ENCODE assay signal across 36 cellular contexts in the genomic region with DNA sequence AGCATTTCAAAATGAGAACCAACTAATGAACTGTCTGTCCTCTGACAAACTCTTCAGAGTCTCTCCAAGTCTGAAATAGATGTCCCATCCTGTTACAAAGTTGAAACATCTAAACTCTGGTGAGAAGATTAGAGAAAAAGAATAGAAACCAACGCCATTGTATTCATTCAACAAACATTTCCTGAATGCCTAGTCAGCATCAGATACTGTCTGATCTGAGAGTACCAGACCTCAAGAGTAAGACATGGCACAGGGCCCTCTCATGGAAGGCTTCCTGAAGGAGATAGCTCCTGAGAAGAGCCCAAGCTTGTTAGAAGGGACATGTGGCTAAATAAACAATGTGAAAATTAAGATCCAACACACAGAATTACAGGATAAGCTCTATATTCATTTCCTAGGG.
"Had no signal": no experiment of that assay in that cellular context is flagged by ENCODE, and none has a peak within 500 bp of the region (broad histone marks: within the 10 kb centered on the region; RNA-seq: fewer than 3 reads in every experiment).

No MANE protein-coding gene starts in this region.

- H3K36me3 ChIP-seq: adrenal gland, ascending aorta, brain microvascular endothelial cell, breast epithelium, cardiac muscle cell had no signal

- H3K27ac ChIP-seq: adrenal gland, ascending aorta, body of pancreas, brain microvascular endothelial cell, cardiac muscle cell had no signal

- H3K27me3 Mint-ChIP-seq: activated naive CD4-positive, alpha-beta T cell treated with anti-CD3 and anti-CD28 coated beads, Interleukin-2, amount 10 ng/mL, durations not matched to agents 7 days and 5 days; activated naive CD4-positive, alpha-beta T cell treated with anti-CD3 and anti-CD28 coated beads, Interleukin-2, amount 50 U/mL, for 24 hours; activated naive CD8-positive, alpha-beta T cell treated with anti-CD3 and anti-CD28 coated beads, Interleukin-2, amount 10 ng/mL, durations not matched to agents 7 days and 5 days; activated naive CD8-positive, alpha-beta T cell treated with anti-CD3 and anti-CD28 coated beads, Interleukin-2, amount 50 U/mL, for 24 hours; activated T-cell treated with anti-CD3 and anti-CD28 coated beads, Interleukin-2, amount 50 U/mL, for 24 hours; activated T-helper 17 cell treated with anti-CD3 and anti-CD28 coated beads, Interleukin-2, amount 50 U/mL, for 72 hours; brain; central memory CD8-positive, alpha-beta T cell had no signal

- H3K9me3 Mint-ChIP-seq: activated naive CD4-positive, alpha-beta T cell treated with anti-CD3 and anti-CD28 coated beads for 36 hours; activated naive CD4-positive, alpha-beta T cell treated with anti-CD3 and anti-CD28 coated beads, Interleukin-2, amount 10 ng/mL, durations not matched to agents 7 days and 5 days; activated naive CD4-positive, alpha-beta T cell treated with anti-CD3 and anti-CD28 coated beads, Interleukin-2, amount 50 U/mL, for 24 hours; activated naive CD4-positive, alpha-beta T cell treated with anti-CD3 and anti-CD28 coated beads, Interleukin-2, amount 50 U/mL, for 72 hours; activated naive CD8-positive, alpha-beta T cell treated with anti-CD3 and anti-CD28 coated beads, Interleukin-2, amount 10 ng/mL, durations not matched to agents 7 days and 5 days; activated naive CD8-positive, alpha-beta T cell treated with anti-CD3 and anti-CD28 coated beads, Interleukin-2, amount 50 U/mL, for 24 hours; activated T-cell treated with anti-CD3 and anti-CD28 coated beads, Interleukin-2, amount 50 U/mL, for 24 hours; activated T-cell treated with anti-CD3 and anti-CD28 coated beads, Interleukin-2, amount 50 U/mL, for 4 hours; activated T-cell treated with anti-CD3 and anti-CD28 coated beads, Interleukin-2, amount 50 U/mL, for 72 hours; activated T-helper 1 cell treated with anti-CD3 and anti-CD28 coated beads, Interleukin-12 subunit alpha, Interleukin-12 subunit beta, Interleukin-2, Interleukin-4 antibody, amounts not matched to agents 30 ng/mL and 10 ng/mL and 1 ng/mL, durations not matched to agents 14 hours and 24 hours and 36 hours; activated T-helper 2 cell treated with anti-CD3 and anti-CD28 coated beads, Interferon-gamma antibody, Interleukin-2, Interleukin-4, amounts not matched to agents 10 μg/mL and 5 μg/mL and 100 μg/mL, durations not matched to agents 14 hours and 24 hours and 36 hours had no signal

- H3K4me1 Mint-ChIP-seq: activated naive CD4-positive, alpha-beta T cell treated with anti-CD3 and anti-CD28 coated beads, Interleukin-2, amount 10 ng/mL, durations not matched to agents 7 days and 5 days; activated naive CD4-positive, alpha-beta T cell treated with anti-CD3 and anti-CD28 coated beads, Interleukin-2, amount 50 U/mL, for 24 hours; activated naive CD8-positive, alpha-beta T cell treated with anti-CD3 and anti-CD28 coated beads, Interleukin-2, amount 10 ng/mL, durations not matched to agents 7 days and 5 days; activated naive CD8-positive, alpha-beta T cell treated with anti-CD3 and anti-CD28 coated beads, Interleukin-2, amount 50 U/mL, for 24 hours; activated T-helper 17 cell treated with anti-CD3 and anti-CD28 coated beads, Interleukin-2, amount 50 U/mL, for 72 hours; central memory CD8-positive, alpha-beta T cell had no signal

- H3K4me3 ChIP-seq: adrenal gland, ascending aorta, body of pancreas, breast epithelium, cardiac muscle cell had no signal

- H3K9me3 ChIP-seq: adrenal gland, ascending aorta, body of pancreas, breast epithelium had no signal

- ATAC-seq: activated naive CD4-positive, alpha-beta T cell treated with anti-CD3 and anti-CD28 coated beads, Interleukin-2, amount 50 U/mL, for 72 hours; activated naive CD8-positive, alpha-beta T cell treated with anti-CD3 and anti-CD28 coated beads, Interleukin-2, amount 50 U/mL, for 24 hours; activated T-cell treated with anti-CD3 and anti-CD28 coated beads, Interleukin-2, amount 50 U/mL, for 4 hours; activated T-cell treated with anti-CD3 and anti-CD28 coated beads, Interleukin-2, amount 50 U/mL, for 72 hours; activated T-helper 17 cell treated with anti-CD3 and anti-CD28 coated beads, Interleukin-2, amount 50 U/mL, for 72 hours; body of pancreas had no signal

- DNase-seq: activated effector memory CD4-positive, alpha-beta T cell treated with anti-CD3 and anti-CD28 coated beads, Interleukin-2, amount 50 U/mL, for 16 hours; activated effector memory CD4-positive, alpha-beta T cell treated with Interleukin-2 at 50 U/mL for 16 hours; activated gamma-delta T cell; activated gamma-delta T cell treated with Interleukin-2 at 50 U/mL for 16 hours; activated naive CD4-positive, alpha-beta T cell; activated naive CD4-positive, alpha-beta T cell treated with anti-CD3 and anti-CD28 coated beads for 36 hours; activated naive CD4-positive, alpha-beta T cell treated with anti-CD3 and anti-CD28 coated beads, Interleukin-2, amount 10 ng/mL, durations not matched to agents 7 days and 5 days; activated naive CD4-positive, alpha-beta T cell treated with anti-CD3 and anti-CD28 coated beads, Interleukin-2, amount 50 U/mL, for 16 hours; activated naive CD4-positive, alpha-beta T cell treated with Interleukin-2 at 50 U/mL for 16 hours; activated naive CD8-positive, alpha-beta T cell treated with anti-CD3 and anti-CD28 coated beads, Interleukin-2, amount 10 ng/mL, durations not matched to agents 7 days and 5 days; activated naive CD8-positive, alpha-beta T cell treated with anti-CD3 and anti-CD28 coated beads, Interleukin-2, amount 50 U/mL, for 24 hours; activated T-cell treated with anti-CD3 and anti-CD28 coated beads, Interleukin-2, amount 50 U/mL, for 1 hour; activated T-cell treated with anti-CD3 and anti-CD28 coated beads, Interleukin-2, amount 50 U/mL, for 24 hours; activated T-cell treated with anti-CD3 and anti-CD28 coated beads, Interleukin-2, amount 50 U/mL, for 4 hours; activated T-cell treated with anti-CD3 and anti-CD28 coated beads, Interleukin-2, amount 50 U/mL, for 48 hours; activated T-cell treated with anti-CD3 and anti-CD28 coated beads, Interleukin-2, amount 50 U/mL, for 72 hours; adrenal gland; amniotic stem cell; amygdala; anterior cingulate cortex; aorta; body of pancreas; brain microvascular endothelial cell; central memory CD4-positive, alpha-beta T cell; cerebellar nuclear complex had no signal

- H3K36me3 Mint-ChIP-seq: activated naive CD4-positive, alpha-beta T cell treated with anti-CD3 and anti-CD28 coated beads, Interleukin-2, amount 10 ng/mL, durations not matched to agents 7 days and 5 days; activated naive CD4-positive, alpha-beta T cell treated with anti-CD3 and anti-CD28 coated beads, Interleukin-2, amount 50 U/mL, for 24 hours; activated naive CD4-positive, alpha-beta T cell treated with anti-CD3 and anti-CD28 coated beads, Interleukin-2, amount 50 U/mL, for 72 hours; activated naive CD8-positive, alpha-beta T cell; brain had no signal

- H3K27ac Mint-ChIP-seq: activated naive CD4-positive, alpha-beta T cell treated with anti-CD3 and anti-CD28 coated beads for 36 hours; activated naive CD4-positive, alpha-beta T cell treated with anti-CD3 and anti-CD28 coated beads, Interleukin-2, amount 10 ng/mL, durations not matched to agents 7 days and 5 days; activated naive CD4-positive, alpha-beta T cell treated with anti-CD3 and anti-CD28 coated beads, Interleukin-2, amount 50 U/mL, for 72 hours; activated naive CD8-positive, alpha-beta T cell; activated naive CD8-positive, alpha-beta T cell treated with anti-CD3 and anti-CD28 coated beads, Interleukin-2, amount 10 ng/mL, durations not matched to agents 7 days and 5 days; activated naive CD8-positive, alpha-beta T cell treated with anti-CD3 and anti-CD28 coated beads, Interleukin-2, amount 50 U/mL, for 24 hours; activated T-cell treated with anti-CD3 and anti-CD28 coated beads, Interleukin-2, amount 50 U/mL, for 24 hours; activated T-cell treated with anti-CD3 and anti-CD28 coated beads, Interleukin-2, amount 50 U/mL, for 72 hours; activated T-helper 1 cell treated with anti-CD3 and anti-CD28 coated beads, Interleukin-12 subunit alpha, Interleukin-12 subunit beta, Interleukin-2, Interleukin-4 antibody, amounts not matched to agents 30 ng/mL and 10 ng/mL and 1 ng/mL, durations not matched to agents 14 hours and 24 hours and 36 hours; activated T-helper 17 cell treated with anti-CD3 and anti-CD28 coated beads, Interleukin-2, amount 50 U/mL, for 72 hours; activated T-helper 2 cell treated with anti-CD3 and anti-CD28 coated beads, Interferon-gamma antibody, Interleukin-2, Interleukin-4, amounts not matched to agents 10 μg/mL and 5 μg/mL and 100 μg/mL, durations not matched to agents 14 hours and 24 hours and 36 hours; brain had no signal

- H3K4me3 Mint-ChIP-seq: activated naive CD4-positive, alpha-beta T cell treated with anti-CD3 and anti-CD28 coated beads for 36 hours; activated naive CD4-positive, alpha-beta T cell treated with anti-CD3 and anti-CD28 coated beads, Interleukin-2, amount 10 ng/mL, durations not matched to agents 7 days and 5 days; activated naive CD4-positive, alpha-beta T cell treated with anti-CD3 and anti-CD28 coated beads, Interleukin-2, amount 50 U/mL, for 24 hours; activated naive CD8-positive, alpha-beta T cell; activated naive CD8-positive, alpha-beta T cell treated with anti-CD3 and anti-CD28 coated beads, Interleukin-2, amount 10 ng/mL, durations not matched to agents 7 days and 5 days; activated naive CD8-positive, alpha-beta T cell treated with anti-CD3 and anti-CD28 coated beads, Interleukin-2, amount 50 U/mL, for 24 hours; activated T-cell treated with anti-CD3 and anti-CD28 coated beads, Interleukin-2, amount 50 U/mL, for 24 hours; activated T-cell treated with anti-CD3 and anti-CD28 coated beads, Interleukin-2, amount 50 U/mL, for 4 hours; activated T-cell treated with anti-CD3 and anti-CD28 coated beads, Interleukin-2, amount 50 U/mL, for 72 hours; activated T-helper 1 cell treated with anti-CD3 and anti-CD28 coated beads, Interleukin-12 subunit alpha, Interleukin-12 subunit beta, Interleukin-2, Interleukin-4 antibody, amounts not matched to agents 30 ng/mL and 10 ng/mL and 1 ng/mL, durations not matched to agents 14 hours and 24 hours and 36 hours; activated T-helper 17 cell treated with anti-CD3 and anti-CD28 coated beads, Interleukin-2, amount 50 U/mL, for 72 hours; brain; central memory CD8-positive, alpha-beta T cell had no signal

- H3K27me3 ChIP-seq: adrenal gland, ascending aorta, body of pancreas, brain microvascular endothelial cell, breast epithelium, cardiac muscle cell had no signal

- H3K4me1 ChIP-seq: adrenal gland, ascending aorta, body of pancreas, breast epithelium had no signal
